10 cellular contexts compared by ENCODE assay signal in the genomic region with DNA sequence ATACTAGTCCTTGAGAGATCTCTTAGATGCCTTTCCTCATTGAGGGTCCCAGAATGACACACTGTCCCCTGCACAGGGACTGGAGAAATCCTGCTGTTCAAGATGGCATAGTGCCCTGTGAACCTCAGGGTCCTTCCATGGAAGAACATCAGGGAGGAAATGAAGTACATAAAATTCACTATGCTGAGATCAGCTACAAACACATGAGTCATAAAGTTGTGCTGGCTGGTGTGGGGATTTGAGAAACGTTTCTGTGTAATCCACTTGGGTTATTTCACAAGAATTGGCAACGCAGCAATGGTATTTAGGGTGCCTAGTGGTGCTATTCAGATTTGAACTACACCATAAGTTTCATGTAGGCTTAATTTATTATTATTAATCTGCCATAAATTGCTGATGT.
DNase-seq lines count a peak whose midpoint lies in the region; ATAC-seq, FAIRE-seq and TF ChIP-seq lines count a peak whose summit lies in the region.
"Had no signal": no experiment of that assay in that cellular context is flagged by ENCODE, and none has a peak within 500 bp of the region (broad histone marks: within the 10 kb centered on the region; RNA-seq: fewer than 3 reads in every experiment).

No MANE protein-coding gene starts in this region.

- peak overlapping the region; percentile 75 for H2BK120ac ChIP-seq in IMR-90 (ENCODE audit: low read depth, low read length)

- H3K36me3 Mint-ChIP-seq in activated naive CD8-positive, alpha-beta T cell: peaks cover 19% of the 10 kb centered on the region

- peak overlapping the region; percentile 64 for H3K4ac ChIP-seq in IMR-90 (ENCODE audit: low read depth, low read length)

- H4K5ac ChIP-seq in IMR-90 (ENCODE audit: low read depth, low read length): peak overlapping the region; percentile 20

- H3K9ac ChIP-seq in IMR-90 (ENCODE audit: low read depth, low read length) (no peak overlapping the region), kidney (ENCODE audit: low read length in 2 of 2) (no peak overlapping the region)

- H4K8ac ChIP-seq in IMR-90 (ENCODE audit: low read depth in 2 of 2, low read length in 2 of 2): peak overlapping the region in 1 of 2 experiments; percentile 45; a peak in 1 of 4 replicates

- H2BK20ac ChIP-seq in IMR-90 (ENCODE audit: low read depth, low read length): peak overlapping the region; percentile 37

- H3K79me1 ChIP-seq in IMR-90 (ENCODE audit: low read depth in 1 of 2, low read length in 2 of 2): peaks cover 46 to 85% of the 10 kb centered on the region in 2 experiments

- in situ Hi-C loops in IMR-90 (cut with MboI; ENCODE audit: low sequenced_read_pairs) (no loop called here), KBM-7 (cut with MboI; ENCODE audit: low pct_unique_long_range_greater_than_20kb, low sequenced_read_pairs) (no loop called here)

- TF ChIP-seq POLR2A in IMR-90 (IDR thresholded peaks at IDR 0.05; ENCODE audit: low read depth, low read length): no peak

- H4K91ac ChIP-seq in IMR-90 (ENCODE audit: insufficient read depth, low read depth, low read length): peak overlapping the region; percentile 42

- CTCF ChIA-PET in IMR-90 (lab: Yijun Ruan, JAX): interaction anchor here (0.6 to 1.6 kb wide), 2 partner anchors 175 to 190 kb away, joined by 3 to 4 read pairs; a partner anchor contains a TSS

- H3K4me1 Mint-ChIP-seq in activated naive CD8-positive, alpha-beta T cell (ENCODE audit: low read depth): peaks cover 85% of the 10 kb centered on the region
- peaks cover 61% of the 10 kb centered on the region for H3K4me1 Mint-ChIP-seq in stimulated activated naive CD8-positive, alpha-beta T cell treated with anti-CD3 and anti-CD28 coated beads, Interleukin-15, amount 100 ng/mL, for 72 hours

- dilution Hi-C loops in IMR-90 (cut with HindIII; ENCODE audit: low sequenced_read_pairs, unreplicated experiment): no loop called here

- TF ChIP-seq RAD21 in IMR-90 (IDR thresholded peaks at IDR 0.05; ENCODE audit: low read length): peak; percentile 10; the same call in 1 of the 2 replicates

- peak overlapping the region; percentile 68 for H2AK5ac ChIP-seq in IMR-90 (ENCODE audit: low read depth, low read length)

- no peak overlapping the region for H3K23ac ChIP-seq in IMR-90 (ENCODE audit: low read depth, low read length)

- peaks cover 24% of the 10 kb centered on the region for H3K9me1 ChIP-seq in IMR-90 (ENCODE audit: insufficient read depth, low read length)

- peak overlapping the region; percentile 67 for H3K18ac ChIP-seq in IMR-90 (ENCODE audit: low read depth, low read length)

- H3K27me3 Mint-ChIP-seq in activated naive CD8-positive, alpha-beta T cell: no peaks in the 10 kb centered on the region
- no peaks in the 10 kb centered on the region for H3K27me3 Mint-ChIP-seq in stimulated activated naive CD8-positive, alpha-beta T cell treated with anti-CD3 and anti-CD28 coated beads, Interleukin-15, amount 100 ng/mL, for 72 hours

- H3K27ac ChIP-seq in IMR-90 (ENCODE audit: insufficient read depth, low read length): peak overlapping the region; percentile 82
- H3K27ac ChIP-seq in kidney (ENCODE audit: low read depth in 2 of 2, low read length in 2 of 2): peak overlapping the region in 1 of 2 donors; percentile 44

- no peaks in the 10 kb centered on the region for H3K27me3 ChIP-seq in IMR-90 (ENCODE audit: control insufficient read depth, insufficient read depth, low read length)

- no peaks in the 10 kb centered on the region for H4K20me1 ChIP-seq in IMR-90 (ENCODE audit: insufficient read depth, low read length)

- no peak overlapping the region for H3K4me3 Mint-ChIP-seq in activated naive CD8-positive, alpha-beta T cell
- no peak overlapping the region for H3K4me3 Mint-ChIP-seq in stimulated activated naive CD8-positive, alpha-beta T cell treated with anti-CD3 and anti-CD28 coated beads, Interleukin-15, amount 100 ng/mL, for 72 hours

- DNase-seq in IMR-90: peak; percentile 93
- peak; percentile 70 for DNase-seq in hepatic stellate cell (ENCODE audit: low spot score)
- DNase-seq in stimulated activated naive CD8-positive, alpha-beta T cell treated with anti-CD3 and anti-CD28 coated beads, Interleukin-15, amount 100 ng/mL, for 72 hours: no peak
- DNase-seq in activated gamma-delta T cell treated with Interleukin-2 at 50 U/mL for 16 hours: no peak
- no peak for DNase-seq in KBM-7
- DNase-seq in kidney: no peak
- DNase-seq: H7 had no signal

- H3K27ac Mint-ChIP-seq in activated naive CD8-positive, alpha-beta T cell: peak overlapping the region; percentile 90
- no peak overlapping the region for H3K27ac Mint-ChIP-seq in stimulated activated naive CD8-positive, alpha-beta T cell treated with anti-CD3 and anti-CD28 coated beads, Interleukin-15, amount 100 ng/mL, for 72 hours

- peak overlapping the region; percentile 60 for H3K4me2 ChIP-seq in IMR-90 (ENCODE audit: low read depth, low read length)

- peak overlapping the region; percentile 17 for H2BK5ac ChIP-seq in IMR-90 (ENCODE audit: low read depth, low read length, poor library complexity, severe bottlenecking)

- ATAC-seq in IMR-90 (ENCODE audit: low read depth) (peak; percentile 79), GM21619 (IDR thresholded peaks at IDR 0.05; ENCODE audit: unreplicated experiment) (no peak)
- peak; percentile 77 for ATAC-seq in stimulated activated naive CD8-positive, alpha-beta T cell treated with anti-CD3 and anti-CD28 coated beads, Interleukin-15, amount 100 ng/mL, for 72 hours

- no peaks in the 10 kb centered on the region for H3K9me3 Mint-ChIP-seq in activated naive CD8-positive, alpha-beta T cell (ENCODE audit: low read depth)
- H3K9me3 Mint-ChIP-seq in stimulated activated naive CD8-positive, alpha-beta T cell treated with anti-CD3 and anti-CD28 coated beads, Interleukin-15, amount 100 ng/mL, for 72 hours: peaks cover 0 to 4% of the 10 kb centered on the region in 2 donors

- POLR2A ChIA-PET in IMR-90 (lab: Charles Lee; ENCODE audit: unreplicated experiment): no interaction called here

- no TSS peak for BruUV-seq in IMR-90 (replicated peaks; lab: Mats Ljungman, UMichigan)

- H2BK15ac ChIP-seq in IMR-90 (ENCODE audit: low read depth, low read length): peak overlapping the region; percentile 28; the same call in 1 of the 3 replicates

- no peaks in the 10 kb centered on the region for H3K36me3 ChIP-seq in IMR-90 (ENCODE audit: control insufficient read depth, insufficient read depth, low read length)
- H3K36me3 ChIP-seq in kidney (ENCODE audit: control insufficient read depth in 1 of 2, insufficient read depth in 2 of 2, low read length in 2 of 2): no peaks in the 10 kb centered on the region

- H3K9me3 ChIP-seq in IMR-90 (ENCODE audit: control insufficient read depth, insufficient read depth, low read length) (no peaks in the 10 kb centered on the region), kidney (ENCODE audit: control insufficient read depth in 1 of 2, low read length in 2 of 2) (no peaks in the 10 kb centered on the region)

- intact Hi-C loops in IMR-90 (cut with micrococcal nuclease) (no loop called here), kidney (cut with DNase I) (no loop called here)

- no CpG with 5 or more reads among the region's 2 CpGs for WGBS in IMR-90 (ENCODE audit: extremely low coverage in 2 of 2, insufficient read length in 1 of 2), 2 experiments

- H3K14ac ChIP-seq in IMR-90 (replicated peaks; ENCODE audit: low read depth, low read length): 0 out of 2 replicates have a peak overlapping the region, but pooled peaks have one; percentile 23

- H2AFZ ChIP-seq in IMR-90 (replicated peaks; ENCODE audit: low read length, poor library complexity): no peak overlapping the region

- FAIRE-seq in kidney (lab: Jason Lieb, UNC): no peak
- FAIRE-seq: endometrium had no signal

- H3K4me3 ChIP-seq in IMR-90 (ENCODE audit: insufficient read depth, low read depth, low read length) (no peak overlapping the region), kidney (ENCODE audit: low read length in 2 of 2) (no peak overlapping the region)

- TF ChIP-seq CTCF in IMR-90 (conservative IDR thresholded peaks at IDR 0.05; ENCODE audit: low read depth, low read length) (no peak), kidney (IDR thresholded peaks at IDR 0.05; ENCODE audit: borderline replicate concordance, extremely low read depth, insufficient read depth) (no peak)

- peaks cover 22% of the 10 kb centered on the region for H3K4me1 ChIP-seq in IMR-90 (ENCODE audit: control insufficient read depth, insufficient read depth, low read length)
- peaks cover 7 to 21% of the 10 kb centered on the region in 2 donors for H3K4me1 ChIP-seq in kidney (ENCODE audit: control insufficient read depth in 1 of 2, insufficient read depth in 1 of 2, low read depth in 1 of 2, low read length in 2 of 2)

- H2AK9ac ChIP-seq in IMR-90 (replicated peaks; ENCODE audit: low read depth, low read length, poor library complexity): no peak overlapping the region

- no peak overlapping the region for H3K56ac ChIP-seq in IMR-90 (ENCODE audit: extremely low read depth, insufficient read depth, low read length)

TF ChIP-seq in IMR-90, 13 proteins besides CTCF, POLR2A, EP300 and RAD21:
- TF ChIP-seq BHLHE40 (IDR thresholded peaks at IDR 0.05; ENCODE audit: low read depth, low read length): peak; percentile 71
- TF ChIP-seq FOS (IDR thresholded peaks at IDR 0.05; ENCODE audit: low read depth, low read length): peak; percentile 78; the same call in 1 of the 2 replicates
- 0 out of 2 replicates have a peak, but pooled peaks have one; percentile 2 for TF ChIP-seq SMC3 (IDR thresholded peaks at IDR 0.05; ENCODE audit: low read depth, low read length)
- no peak for TF ChIP-seq RFX5 (IDR thresholded peaks at IDR 0.05; ENCODE audit: low read depth, low read length)
- TF ChIP-seq CEBPB (IDR thresholded peaks at IDR 0.05; ENCODE audit: low read depth, low read length): peak; percentile 99
- peak; percentile 70 for TF ChIP-seq MAFK (IDR thresholded peaks at IDR 0.05; ENCODE audit: low read depth, low read length)

Comparison
In these comparisons a context has a peak if more than half of its experiments do, and no peak if none do; other contexts are left out.
1. DNase-seq: peak in IMR-90 (single experiment) and hepatic stellate cell (single experiment); none in stimulated activated naive CD8-positive, alpha-beta T cell treated with anti-CD3 and anti-CD28 coated beads, Interleukin-15, amount 100 ng/mL, for 72 hours (0 of 2), activated gamma-delta T cell treated with Interleukin-2 at 50 U/mL for 16 hours (single experiment), KBM-7 (single experiment) and kidney (single experiment).